In genomic region chr11:73717136-73717535, GRCh38 we compare ENCODE assay signal across 15 cellular contexts. TPM values are rescaled to one million over a fixed set of nuclear protein-coding genes. Genes with fewer than 3 reads are reported as not detected.
DNase-seq lines count a peak whose midpoint lies in the region; ATAC-seq, FAIRE-seq and TF ChIP-seq lines count a peak whose summit lies in the region.
"Had no signal": no experiment of that assay in that cellular context is flagged by ENCODE, and none has a peak within 500 bp of the region (broad histone marks: within the 10 kb centered on the region; RNA-seq: fewer than 3 reads in every experiment).

No MANE protein-coding gene starts in this region.

- BruUV-seq in Panc1 (replicated peaks; lab: Mats Ljungman, UMichigan), result TSS peak; percentile 25

- H3K36me3 ChIP-seq in Panc1 (ENCODE audit: control insufficient read depth, insufficient read depth, low read length) (peaks cover 4% of the 10 kb centered on the region), neutrophil (peaks cover 33% of the 10 kb centered on the region)

- in situ Hi-C loops in Panc1 (cut with HindIII; ENCODE audit: low pct_unique_long_range_greater_than_20kb, low sequenced_read_pairs), result no loop called here

- DNase-seq in Panc1 (ENCODE audit: low read depth, low spot score), result no peak
- DNase-seq in caudate nucleus (lab: John Stamatoyannopoulos, UW), result no peak
- no peak for DNase-seq in HTR-8/SVneo (ENCODE audit: insufficient read length, low spot score)
- no peak for DNase-seq in activated CD8-positive, alpha-beta memory T cell treated with anti-CD3 and anti-CD28 coated beads for 24 hours
- DNase-seq: EL, H7, NCI-H1105, NCI-H1694, NCI-H510A treated with DMSO at 0.1 percent for 48 hours, NCI-H82, PC-9 had no signal

- CTCF ChIA-PET in Panc1 (lab: Charles Lee), result no interaction called here

- POLR2A ChIA-PET in Panc1 (lab: Charles Lee), result no interaction called here

- intact Hi-C loops in Panc1 (cut with micrococcal nuclease; ENCODE audit: unreplicated experiment), result no loop called here

- ATAC-seq in Panc1, result no peak
- no peak for ATAC-seq in HG03097 (IDR thresholded peaks at IDR 0.05; ENCODE audit: low FRiP score, unreplicated experiment)
- ATAC-seq: A549 had no signal

- H3K27me3 ChIP-seq in Panc1 (ENCODE audit: control insufficient read depth, insufficient read depth, low read length) (no peaks in the 10 kb centered on the region), neutrophil (no peaks in the 10 kb centered on the region)

- H3K4me1 ChIP-seq in Panc1 (ENCODE audit: control insufficient read depth, insufficient read depth, low read length), result peaks cover 5% of the 10 kb centered on the region; the same call in 1 of the 2 replicates
- peaks cover 6% of the 10 kb centered on the region in 2 experiments for H3K4me1 ChIP-seq in neutrophil (ENCODE audit: control insufficient read depth in 1 of 2, insufficient read depth in 1 of 2, low read depth in 1 of 2, low read length in 1 of 2)

- H3K4me3 ChIP-seq in Panc1 (ENCODE audit: low read depth in 2 of 2, low read length in 2 of 2), result no peak overlapping the region
- H3K4me3 ChIP-seq in neutrophil (ENCODE audit: low read depth in 1 of 2, low read length in 1 of 2), result no peak overlapping the region
- H3K4me3 ChIP-seq: A549, PC-9 had no signal

- peak overlapping the region; percentile 7; the same call in 1 of the 2 replicates for H3K27ac ChIP-seq in C4-2B
- H3K27ac ChIP-seq in Panc1 (ENCODE audit: low read length), result no peak overlapping the region
- peak overlapping the region; percentile 48 for H3K27ac ChIP-seq in caudate nucleus (ENCODE audit: low read depth, low read length)
- peak overlapping the region; percentile 52 for H3K27ac ChIP-seq in neutrophil
- H3K27ac ChIP-seq: A549, PC-9 had no signal

- H3K9me3 ChIP-seq in Panc1 (ENCODE audit: control insufficient read depth, insufficient read depth, low read depth, low read length), result no peaks in the 10 kb centered on the region
- H3K9me3 ChIP-seq in neutrophil, result no peaks in the 10 kb centered on the region
- H3K9me3 ChIP-seq: A549 had no signal

- no peak for TF ChIP-seq CTCF in C4-2B (conservative IDR thresholded peaks at IDR 0.05)
- no peak for TF ChIP-seq CTCF in Panc1 (IDR thresholded peaks at IDR 0.05)
- TF ChIP-seq CTCF in neutrophil (IDR thresholded peaks at IDR 0.05), result no peak

- FAIRE-seq in HTR-8/SVneo (lab: Jason Lieb, UNC), result no peak

RNA-seq across cellular contexts. Expression of gene RAB6A, which starts 43.7 kb away (rescaled TPM):
- 149 TPM for total RNA-seq in Panc1 (2021; ENCODE audit: unreplicated experiment)
- polyA plus RNA-seq in Panc1 (2012; ENCODE audit: insufficient read length), result 93.7 TPM
